ENCODE assay signal across 16 cellular contexts in genomic region chr7:7136423-7136822, GRCh38. TPM values are rescaled to one million over a fixed set of nuclear protein-coding genes. Genes with fewer than 3 reads are reported as not detected.
A peak's percentile ranks its signal among the peaks of the same experiment; 100 is the strongest.
DNase-seq lines count a peak whose midpoint lies in the region; ATAC-seq, FAIRE-seq and TF ChIP-seq lines count a peak whose summit lies in the region.
"Had no signal": no experiment of that assay in that cellular context is flagged by ENCODE, and none has a peak within 500 bp of the region (broad histone marks: within the 10 kb centered on the region; RNA-seq: fewer than 3 reads in every experiment).

No MANE protein-coding gene starts in this region.

- no peak overlapping the region for H3K4me2 ChIP-seq in endothelial cell of umbilical vein (ENCODE audit: insufficient read depth, low read length)

- peak; percentile 34 for ATAC-seq in CD8-positive, alpha-beta T cell
- no peak for ATAC-seq in HG03039 (IDR thresholded peaks at IDR 0.05; ENCODE audit: unreplicated experiment)
- ATAC-seq in esophagus mucosa, result no peak
- ATAC-seq: GM12878 had no signal

- no peaks in the 10 kb centered on the region for H3K9me3 ChIP-seq in CD8-positive, alpha-beta T cell (ENCODE audit: low read length)
- H3K9me3 ChIP-seq in endothelial cell of umbilical vein (replicated peaks; ENCODE audit: control insufficient read depth, insufficient read depth, low read length), result no peaks in the 10 kb centered on the region
- H3K9me3 ChIP-seq: SJSA1 had no signal

- CTCF ChIA-PET in CD8-positive, alpha-beta T cell (lab: Charles Lee), result no interaction called here
- CTCF ChIA-PET in endothelial cell of umbilical vein (lab: Charles Lee), result no interaction called here

- H3K27ac Mint-ChIP-seq in CD8-positive, alpha-beta T cell, result peak overlapping the region; percentile 38
- H3K27ac Mint-ChIP-seq: dendritic cell treated with granulocyte-macrophage colony-stimulating factor and Interleukin-4, amounts not matched to agents 40 ng/mL and 50 ng/mL, for 4 days had no signal

- H3K27me3 ChIP-seq in CD8-positive, alpha-beta T cell (ENCODE audit: insufficient read depth, low read length), result no peaks in the 10 kb centered on the region
- no peaks in the 10 kb centered on the region for H3K27me3 ChIP-seq in endothelial cell of umbilical vein (ENCODE audit: control insufficient read depth in 2 of 2, insufficient read depth in 2 of 2, low read length in 2 of 2)
- H3K27me3 ChIP-seq: SJSA1 had no signal

- peaks cover 12% of the 10 kb centered on the region for H3K4me1 Mint-ChIP-seq in CD8-positive, alpha-beta T cell (ENCODE audit: low read depth)

- peak overlapping the region; percentile 40 for H3K4me3 Mint-ChIP-seq in CD8-positive, alpha-beta T cell
- H3K4me3 Mint-ChIP-seq: dendritic cell treated with granulocyte-macrophage colony-stimulating factor and Interleukin-4, amounts not matched to agents 40 ng/mL and 50 ng/mL, for 4 days had no signal

- no peaks in the 10 kb centered on the region for H3K79me2 ChIP-seq in endothelial cell of umbilical vein (ENCODE audit: control insufficient read depth, insufficient read depth, low read length)

- no peak overlapping the region for H3K4me3 ChIP-seq in CD8-positive, alpha-beta T cell (ENCODE audit: low read depth, low read length)
- H3K4me3 ChIP-seq in endothelial cell of umbilical vein (replicated peaks in 1 of 3; ENCODE audit: insufficient read depth in 1 of 3, low read depth in 1 of 3, low read length in 3 of 3), result no peak overlapping the region
- H3K4me3 ChIP-seq: GM12878, SJSA1 had no signal

- no peaks in the 10 kb centered on the region for H3K9me1 ChIP-seq in endothelial cell of umbilical vein (replicated peaks; ENCODE audit: control insufficient read depth, extremely low read depth, insufficient read depth, low read length)

- no peaks in the 10 kb centered on the region for H3K36me3 ChIP-seq in CD8-positive, alpha-beta T cell (ENCODE audit: insufficient read depth, low read length)
- no peaks in the 10 kb centered on the region for H3K36me3 ChIP-seq in endothelial cell of umbilical vein (ENCODE audit: control insufficient read depth in 2 of 2, extremely low read depth in 1 of 2, insufficient read depth in 2 of 2, low read length in 2 of 2)
- H3K36me3 ChIP-seq: SJSA1 had no signal

- no peak overlapping the region for H2AFZ ChIP-seq in endothelial cell of umbilical vein (ENCODE audit: low read depth, low read length)

- H3K27me3 Mint-ChIP-seq in CD8-positive, alpha-beta T cell (ENCODE audit: low read depth), result no peaks in the 10 kb centered on the region
- H3K27me3 Mint-ChIP-seq: dendritic cell treated with granulocyte-macrophage colony-stimulating factor and Interleukin-4, amounts not matched to agents 40 ng/mL and 50 ng/mL, for 4 days had no signal

- no peaks in the 10 kb centered on the region for H3K4me1 ChIP-seq in CD8-positive, alpha-beta T cell (ENCODE audit: insufficient read depth, low read length)
- H3K4me1 ChIP-seq in endothelial cell of umbilical vein (ENCODE audit: control insufficient read depth, extremely low read depth, insufficient read depth, low read length), result no peaks in the 10 kb centered on the region
- H3K4me1 ChIP-seq: SJSA1 had no signal

- DNase-seq in CD8-positive, alpha-beta T cell, result no peak
- DNase-seq in M059J (ENCODE audit: low read depth) (peak; percentile 12), endothelial cell of umbilical vein (ENCODE audit: low read depth, low spot score) (peak; percentile 5), myocyte (ENCODE audit: low read depth) (peak; percentile 85), NCI-H446 treated with DMSO at 0.1 percent for 48 hours (lab: John Stamatoyannopoulos, UW) (no peak)
- DNase-seq in activated CD8-positive, alpha-beta memory T cell treated with anti-CD3 and anti-CD28 coated beads, Interleukin-2, amount 50 U/mL, for 48 hours, result no peak
- DNase-seq: activated CD4-positive, alpha-beta T cell treated with anti-CD3 and anti-CD28 coated beads for 48 hours; activated gamma-delta T cell; NCI-H2171 treated with DMSO at 0.1 percent for 48 hours; stimulated activated CD4-positive, alpha-beta T cell treated with anti-CD3 and anti-CD28 coated beads, Interleukin-1b, Interleukin-23, amount 100 ng/mL, for 48 hours; stimulated activated naive CD4-positive, alpha-beta T cell treated with Interleukin-2 at 50 U/mL for 16 hours had no signal

- no TSS peak for BruUV-seq in endothelial cell of umbilical vein (replicated peaks; lab: Mats Ljungman, UMichigan)

- H3K9me3 Mint-ChIP-seq in CD8-positive, alpha-beta T cell, result peaks cover 3% of the 10 kb centered on the region

- intact Hi-C loops in CD8-positive, alpha-beta T cell (cut with DNase I, micrococcal nuclease), result no loop called here
- intact Hi-C loops in endothelial cell of umbilical vein (cut with micrococcal nuclease), result no loop called here

- H3K36me3 Mint-ChIP-seq in CD8-positive, alpha-beta T cell, result no peaks in the 10 kb centered on the region

- no peak overlapping the region for H3K9ac ChIP-seq in endothelial cell of umbilical vein (replicated peaks; ENCODE audit: extremely low read depth, insufficient read depth, low read length)

- no peak overlapping the region for H3K27ac ChIP-seq in CD8-positive, alpha-beta T cell (ENCODE audit: low read depth, low read length)
- H3K27ac ChIP-seq in endothelial cell of umbilical vein (ENCODE audit: insufficient read depth, low read depth, low read length), result no peak overlapping the region
- H3K27ac ChIP-seq: SJSA1 had no signal

- H4K20me1 ChIP-seq in endothelial cell of umbilical vein (replicated peaks; ENCODE audit: control insufficient read depth, extremely low read depth, insufficient read depth, low read length), result no peaks in the 10 kb centered on the region

- dilution Hi-C loops in endothelial cell of umbilical vein (cut with MboI; ENCODE audit: extremely low pct_ligation_motif_present, low sequenced_read_pairs), result no loop called here

- no peak for FAIRE-seq in endothelial cell of umbilical vein (lab: Jason Lieb, UNC)
- FAIRE-seq: GM12878 had no signal

- POLR2A ChIA-PET in CD8-positive, alpha-beta T cell (lab: Charles Lee), result interaction anchor here (1.0 kb wide), 1 partner anchor 39 kb away, joined by 4 read pairs; no protein-coding TSS in a partner anchor
- POLR2A ChIA-PET in endothelial cell of umbilical vein (lab: Charles Lee), result no interaction called here

- TF ChIP-seq POLR2A in endothelial cell of umbilical vein (IDR thresholded peaks at IDR 0.05; ENCODE audit: low read depth, low read length), result no peak

- TF ChIP-seq CTCF in CD8-positive, alpha-beta T cell (IDR thresholded peaks at IDR 0.05), result no peak
- TF ChIP-seq CTCF in endothelial cell of umbilical vein (IDR thresholded peaks at IDR 0.05; ENCODE audit: extremely low read depth in 1 of 2, insufficient read depth in 1 of 2, low read depth in 1 of 2, low read length in 2 of 2), result no peak

TF ChIP-seq in endothelial cell of umbilical vein, 7 proteins besides CTCF, POLR2A, EP300 and RAD21:
- TF ChIP-seq, protein P1, sequence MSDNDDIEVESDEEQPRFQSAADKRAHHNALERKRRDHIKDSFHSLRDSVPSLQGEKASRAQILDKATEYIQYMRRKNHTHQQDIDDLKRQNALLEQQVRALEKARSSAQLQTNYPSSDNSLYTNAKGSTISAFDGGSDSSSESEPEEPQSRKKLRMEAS (IDR thresholded peaks at IDR 0.05; ENCODE audit: insufficient read depth, insufficient read length), result no peak
- TF ChIP-seq MYC (IDR thresholded peaks at IDR 0.05; ENCODE audit: low read depth, low read length) (no peak), GATA2 (IDR thresholded peaks at IDR 0.05; ENCODE audit: insufficient read depth, insufficient read length, low read depth, low read length) (no peak), FOS (IDR thresholded peaks at IDR 0.05; ENCODE audit: borderline replicate concordance, insufficient read depth, low read length) (no peak), EZH2 (IDR thresholded peaks at IDR 0.05; ENCODE audit: borderline replicate concordance, low read depth, low read length, severe bottlenecking) (no peak), JUN (IDR thresholded peaks at IDR 0.05; ENCODE audit: borderline replicate concordance, insufficient read depth, insufficient read length, low read depth) (no peak), POLR2AphosphoS5 (IDR thresholded peaks at IDR 0.05; ENCODE audit: insufficient read depth, low read depth, low read length) (no peak)

RNA-seq across cellular contexts. Expression of gene C1GALT1, which starts 45.9 kb away (rescaled TPM):
- 10 to 100 TPM; 57.4 to 60.7 TPM for total RNA-seq in CD8-positive, alpha-beta T cell
- total RNA-seq in M059J (2014; rRNA removed; shearing (Covaris generic)), result 69.8 and 76.4 TPM in 2 replicates
- total RNA-seq in endothelial cell of umbilical vein (21.9 and 31.1 TPM in 2 replicates), myocyte (164 and 171 TPM in 2 replicates), esophagus mucosa (33.7 TPM)
- 10.2 and 18.3 TPM in 2 replicates for polyA plus RNA-seq in endothelial cell of umbilical vein
- 18.9 and 20.3 TPM in 2 replicates for polyA plus RNA-seq in endothelial cell of umbilical vein (2011; cell fraction: cytosol; rRNA removed)
- polyA plus RNA-seq in endothelial cell of umbilical vein (2011; cell fraction: nucleus; rRNA removed), result 18.5 and 32.8 TPM in 2 replicates
- 13.8 and 28.9 TPM in 2 replicates for polyA plus RNA-seq in endothelial cell of umbilical vein (2012)
- polyA minus RNA-seq in endothelial cell of umbilical vein, result 6.5 and 6.9 TPM in 2 replicates
- polyA minus RNA-seq in endothelial cell of umbilical vein (2011; cell fraction: cytosol; rRNA and poly(A)+ RNA removed), result 5.1 TPM
- polyA minus RNA-seq in endothelial cell of umbilical vein (2011; cell fraction: nucleus; rRNA and poly(A)+ RNA removed), result 22.3 and 33.3 TPM in 2 replicates
- 28.3 TPM for polyA plus RNA-seq in myocyte (2012)

Comparison
In these comparisons a context has a peak if more than half of its experiments do, and no peak if none do; other contexts are left out.
1. DNase-seq: peak in M059J (single experiment), endothelial cell of umbilical vein (single experiment) and myocyte (single experiment); none in CD8-positive, alpha-beta T cell (0 of 7), activated CD8-positive, alpha-beta memory T cell treated with anti-CD3 and anti-CD28 coated beads, Interleukin-2, amount 50 U/mL, for 48 hours (single experiment) and NCI-H446 treated with DMSO at 0.1 percent for 48 hours (single experiment).